Comparison of ENCODE assay signal across 9 cellular contexts in genomic region chrX:136780241-136780640, GRCh38. TPM values are rescaled to one million over a fixed set of nuclear protein-coding genes. Genes with fewer than 3 reads are reported as not detected.
DNase-seq lines count a peak whose midpoint lies in the region; ATAC-seq and TF ChIP-seq lines count a peak whose summit lies in the region.
"Had no signal": no experiment of that assay in that cellular context is flagged by ENCODE, and none has a peak within 500 bp of the region (broad histone marks: within the 10 kb centered on the region; RNA-seq: fewer than 3 reads in every experiment).

No MANE protein-coding gene starts in this region.

- H2AFZ ChIP-seq in osteoblast (ENCODE audit: low read length) = peak overlapping the region; percentile 75

- H3K27ac Mint-ChIP-seq in CD8-positive, alpha-beta memory T cell = peak overlapping the region; percentile 74 to 97 (median 92)
- H3K27ac Mint-ChIP-seq in IgD-negative memory B cell = peak overlapping the region; percentile 6 to 83 (median 52)
- peak overlapping the region; percentile 97 for H3K27ac Mint-ChIP-seq in activated naive CD8-positive, alpha-beta T cell treated with anti-CD3 and anti-CD28 coated beads for 36 hours

- no peak overlapping the region for H2BK5ac ChIP-seq in mesendoderm (ENCODE audit: low read length)

- peaks cover 0 to 14% (median 0%) of the 10 kb centered on the region in 3 donors for H3K36me3 Mint-ChIP-seq in CD8-positive, alpha-beta memory T cell
- no peaks in the 10 kb centered on the region for H3K36me3 Mint-ChIP-seq in IgD-negative memory B cell
- peaks cover 27% of the 10 kb centered on the region for H3K36me3 Mint-ChIP-seq in activated naive CD8-positive, alpha-beta T cell treated with anti-CD3 and anti-CD28 coated beads for 36 hours

- H3K4ac ChIP-seq in mesendoderm (ENCODE audit: low read depth, low read length) = no peak overlapping the region

- H3K4me1 Mint-ChIP-seq in CD8-positive, alpha-beta memory T cell = peaks cover 47 to 80% (median 72%) of the 10 kb centered on the region in 3 donors
- H3K4me1 Mint-ChIP-seq in IgD-negative memory B cell = peaks cover 21 to 43% (median 28%) of the 10 kb centered on the region in 3 donors
- H3K4me1 Mint-ChIP-seq in activated naive CD8-positive, alpha-beta T cell treated with anti-CD3 and anti-CD28 coated beads for 36 hours = peaks cover 53% of the 10 kb centered on the region

- no peak overlapping the region for H3K56ac ChIP-seq in mesendoderm (ENCODE audit: low read length)

- no peaks in the 10 kb centered on the region for H3K9me3 ChIP-seq in CD8-positive, alpha-beta memory T cell (ENCODE audit: low read length)
- no peaks in the 10 kb centered on the region for H3K9me3 ChIP-seq in osteoblast (ENCODE audit: low read depth, low read length)

- H3K4me2 ChIP-seq in osteoblast (ENCODE audit: insufficient read depth, low read length) (peak overlapping the region; percentile 85), mesendoderm (ENCODE audit: low read length) (no peak overlapping the region)

- peak overlapping the region; percentile 90 to 94 (median 92) for H3K4me3 Mint-ChIP-seq in CD8-positive, alpha-beta memory T cell
- H3K4me3 Mint-ChIP-seq in IgD-negative memory B cell = peak overlapping the region; percentile 79 to 95 (median 90)
- H3K4me3 Mint-ChIP-seq in activated naive CD8-positive, alpha-beta T cell treated with anti-CD3 and anti-CD28 coated beads for 36 hours = peak overlapping the region; percentile 91

- no peak overlapping the region for H2AK5ac ChIP-seq in mesendoderm (ENCODE audit: low read length)

- H4K8ac ChIP-seq in mesendoderm (ENCODE audit: low read depth, low read length) = no peak overlapping the region

- DNase-seq in CD8-positive, alpha-beta memory T cell = no peak
- no peak for DNase-seq in activated naive CD8-positive, alpha-beta T cell treated with anti-CD3 and anti-CD28 coated beads for 36 hours
- DNase-seq in osteoblast (ENCODE audit: insufficient read length, low spot score, missing footprints) (no peak), mesendoderm (no peak), DMS114 treated with DMSO at 0.1 percent for 48 hours (lab: John Stamatoyannopoulos, UW; ENCODE audit: unreplicated experiment) (no peak), NCI-H1436 (lab: John Stamatoyannopoulos, UW) (no peak)
- DNase-seq: SHP77 had no signal

- CTCF ChIA-PET in CD8-positive, alpha-beta memory T cell (lab: Charles Lee) = interaction anchor here (1.0 to 1.7 kb wide), 2 partner anchors 12 to 100 kb away, joined by 3 to 7 read pairs; partner anchors contain the start of gene RBMX

- peak overlapping the region; percentile 48 for H3K27ac ChIP-seq in CD8-positive, alpha-beta memory T cell (ENCODE audit: low read depth, low read length)
- H3K27ac ChIP-seq in osteoblast (ENCODE audit: low read depth, low read length) (no peak overlapping the region), mesendoderm (ENCODE audit: low read depth, low read length) (no peak overlapping the region)

- H3K36me3 ChIP-seq in CD8-positive, alpha-beta memory T cell (ENCODE audit: insufficient read depth, low read length) = no peaks in the 10 kb centered on the region
- no peaks in the 10 kb centered on the region for H3K36me3 ChIP-seq in osteoblast (ENCODE audit: insufficient read depth, low read length)
- H3K36me3 ChIP-seq in mesendoderm (ENCODE audit: control insufficient read depth, insufficient read depth, low read length) = no peaks in the 10 kb centered on the region

- no peaks in the 10 kb centered on the region for H4K20me1 ChIP-seq in osteoblast (ENCODE audit: insufficient read depth, low read length)

- ATAC-seq in GM21447 (IDR thresholded peaks at IDR 0.05; ENCODE audit: unreplicated experiment) = no peak

- peaks cover 36% of the 10 kb centered on the region for H3K4me1 ChIP-seq in CD8-positive, alpha-beta memory T cell (ENCODE audit: insufficient read depth, low read length)
- H3K4me1 ChIP-seq in osteoblast (ENCODE audit: insufficient read depth, low read length) = peaks cover 10% of the 10 kb centered on the region
- no peaks in the 10 kb centered on the region for H3K4me1 ChIP-seq in mesendoderm (ENCODE audit: control insufficient read depth, low read depth, low read length)

- no peak overlapping the region for H3K9ac ChIP-seq in mesendoderm (ENCODE audit: low read length)

- H3K27me3 Mint-ChIP-seq in CD8-positive, alpha-beta memory T cell = peaks cover 0 to 1% of the 10 kb centered on the region in 2 donors
- H3K27me3 Mint-ChIP-seq in IgD-negative memory B cell = no peaks in the 10 kb centered on the region
- no peaks in the 10 kb centered on the region for H3K27me3 Mint-ChIP-seq in activated naive CD8-positive, alpha-beta T cell treated with anti-CD3 and anti-CD28 coated beads for 36 hours

- H3K4me3 ChIP-seq in CD8-positive, alpha-beta memory T cell (ENCODE audit: low read length) = peak overlapping the region; percentile 77
- H3K4me3 ChIP-seq in osteoblast (ENCODE audit: insufficient read depth, low read length) (peak overlapping the region; percentile 60), mesendoderm (ENCODE audit: low read length) (no peak overlapping the region)

- H2BK15ac ChIP-seq in mesendoderm (replicated peaks; ENCODE audit: low read depth) = no peak overlapping the region

- no peak overlapping the region for H3K23ac ChIP-seq in mesendoderm (ENCODE audit: low read length)

- no peaks in the 10 kb centered on the region for H3K79me2 ChIP-seq in osteoblast (ENCODE audit: insufficient read depth, low read length)
- H3K79me2 ChIP-seq in mesendoderm (ENCODE audit: control insufficient read depth, insufficient read depth, low read length) = no peaks in the 10 kb centered on the region

- H3K79me1 ChIP-seq in mesendoderm (ENCODE audit: low read length) = no peaks in the 10 kb centered on the region

- POLR2A ChIA-PET in CD8-positive, alpha-beta memory T cell (lab: Charles Lee) = interaction anchor here (0.8 to 1.6 kb wide), 3 partner anchors 99 to 105 kb away, joined by 4 to 9 read pairs (median 4); partner anchors contain the start of gene RBMX

- no peak overlapping the region for H3K18ac ChIP-seq in mesendoderm (ENCODE audit: low read length)

- TF ChIP-seq CTCF in osteoblast (IDR thresholded peaks at IDR 0.05; ENCODE audit: extremely low read depth, low read depth, low read length) = no peak

- no peaks in the 10 kb centered on the region for H3K27me3 ChIP-seq in CD8-positive, alpha-beta memory T cell (ENCODE audit: insufficient read depth, low read length, poor library complexity, severe bottlenecking)
- H3K27me3 ChIP-seq in osteoblast (ENCODE audit: insufficient read depth, low read length) (no peaks in the 10 kb centered on the region), mesendoderm (ENCODE audit: insufficient read depth, low read length, poor library complexity) (no peaks in the 10 kb centered on the region)

- WGBS in mesendoderm (ENCODE audit: extremely low coverage, insufficient coverage, low lambda C conversion rate) = no CpG with 5 or more reads among the region's 2 CpGs

- H3K9me3 Mint-ChIP-seq in CD8-positive, alpha-beta memory T cell = no peaks in the 10 kb centered on the region
- H3K9me3 Mint-ChIP-seq in IgD-negative memory B cell = no peaks in the 10 kb centered on the region
- no peaks in the 10 kb centered on the region for H3K9me3 Mint-ChIP-seq in activated naive CD8-positive, alpha-beta T cell treated with anti-CD3 and anti-CD28 coated beads for 36 hours

- no peak overlapping the region for H4K5ac ChIP-seq in mesendoderm (ENCODE audit: low read length)

- H2BK120ac ChIP-seq in mesendoderm (ENCODE audit: low read depth, low read length) = no peak overlapping the region

RNA-seq across cellular contexts. Expression of gene ARHGEF6, which starts 0.5 kb away (rescaled TPM):
- total RNA-seq in CD8-positive, alpha-beta memory T cell = 10 to 100 TPM; 25.6 to 27.0 TPM
- polyA plus RNA-seq in CD8-positive, alpha-beta memory T cell = 60.7 TPM
- polyA plus RNA-seq in IgD-negative memory B cell = 39.6 TPM
- 10 to 100 TPM; 34.4 to 34.5 TPM for total RNA-seq in activated naive CD8-positive, alpha-beta T cell treated with anti-CD3 and anti-CD28 coated beads for 36 hours
- total RNA-seq in osteoblast = 17.4 and 19.2 TPM in 2 replicates
- 1.0 TPM for polyA plus RNA-seq in mesendoderm (2013, experiment 1 of 2)
- 1.1 TPM for polyA plus RNA-seq in mesendoderm (2013, experiment 2 of 2)
